Comparison of ENCODE assay signal across 10 cellular contexts in genomic region chrX:27619459-27619858, GRCh38. TPM values are rescaled to one million over a fixed set of nuclear protein-coding genes. Genes with fewer than 3 reads are reported as not detected.
A peak's percentile ranks its signal among the peaks of the same experiment; 100 is the strongest.
DNase-seq lines count a peak whose midpoint lies in the region; ATAC-seq and TF ChIP-seq lines count a peak whose summit lies in the region.
"Had no signal": no experiment of that assay in that cellular context is flagged by ENCODE, and none has a peak within 500 bp of the region (broad histone marks: within the 10 kb centered on the region; RNA-seq: fewer than 3 reads in every experiment).

No MANE protein-coding gene starts in this region.

- H3K27ac Mint-ChIP-seq in glutamatergic neuron (ENCODE audit: unreplicated experiment) (peak overlapping the region; percentile 53), mesothelial cell of epicardium (peak overlapping the region; percentile 1)
- H3K27ac Mint-ChIP-seq: CD8-positive, alpha-beta memory T cell had no signal

- ATAC-seq in HG02852 (IDR thresholded peaks at IDR 0.05; ENCODE audit: unreplicated experiment) = no peak

- intact Hi-C loops in cardiac septum (cut with DNase I) = no loop called here

- H3K27me3 Mint-ChIP-seq in glutamatergic neuron (ENCODE audit: unreplicated experiment) (no peaks in the 10 kb centered on the region), mesothelial cell of epicardium (ENCODE audit: low read depth) (no peaks in the 10 kb centered on the region)
- H3K27me3 Mint-ChIP-seq: CD8-positive, alpha-beta memory T cell had no signal

- H3K4me3 Mint-ChIP-seq in glutamatergic neuron (ENCODE audit: unreplicated experiment) = no peak overlapping the region
- no peak overlapping the region for H3K4me3 Mint-ChIP-seq in mesothelial cell of epicardium
- H3K4me3 Mint-ChIP-seq: CD8-positive, alpha-beta memory T cell had no signal

- H3K4me1 Mint-ChIP-seq in glutamatergic neuron (ENCODE audit: low read depth, unreplicated experiment) (peaks cover 3% of the 10 kb centered on the region), mesothelial cell of epicardium (no peaks in the 10 kb centered on the region)
- H3K4me1 Mint-ChIP-seq: CD8-positive, alpha-beta memory T cell had no signal

- H3K36me3 Mint-ChIP-seq in glutamatergic neuron (ENCODE audit: unreplicated experiment) (no peaks in the 10 kb centered on the region), mesothelial cell of epicardium (no peaks in the 10 kb centered on the region)
- H3K36me3 Mint-ChIP-seq: CD8-positive, alpha-beta memory T cell had no signal

- TF ChIP-seq CTCF in glutamatergic neuron (IDR thresholded peaks at IDR 0.05; ENCODE audit: partially characterized antibody, unreplicated experiment) (no peak), mesothelial cell of epicardium (IDR thresholded peaks at IDR 0.05; ENCODE audit: unreplicated experiment) (no peak)

- DNase-seq in A172 (ENCODE audit: low spot score) = peak; percentile 13
- peak; percentile 73 for DNase-seq in dermis blood vessel endothelial cell
- DNase-seq in glutamatergic neuron = no peak
- no peak for DNase-seq in mesothelial cell of epicardium (ENCODE audit: low spot score in 2 of 2, unreplicated experiment in 2 of 2)
- no peak for DNase-seq in DMS79 (lab: John Stamatoyannopoulos, UW)
- DNase-seq in OCI-M1 (lab: John Stamatoyannopoulos, UW) = no peak
- no peak for DNase-seq in cardiac septum (ENCODE audit: low spot score)
- DNase-seq: CD8-positive, alpha-beta memory T cell had no signal

- no peaks in the 10 kb centered on the region for H3K9me3 Mint-ChIP-seq in glutamatergic neuron (ENCODE audit: unreplicated experiment)
- H3K9me3 Mint-ChIP-seq in mesothelial cell of epicardium = peaks cover 30% of the 10 kb centered on the region

RNA-seq across cellular contexts. Expression of gene DCAF8L2, which starts 29.3 kb away (rescaled TPM):
- not detected in 2 replicates for total RNA-seq in A172 (2014; rRNA removed; shearing (Covaris generic))
- total RNA-seq in dermis blood vessel endothelial cell (not detected in 2 replicates), glutamatergic neuron (ENCODE audit: unreplicated experiment) (not detected), mesothelial cell of epicardium (0.11 TPM in 1 of 3 replicates, not detected in the others), cardiac septum (not detected)
- total RNA-seq: CD8-positive, alpha-beta memory T cell; H1 had no signal

Comparison
In these comparisons a context has a peak if more than half of its experiments do, and no peak if none do; other contexts are left out.
1. DNase-seq: peak in A172 (single experiment) and dermis blood vessel endothelial cell (single experiment); none in glutamatergic neuron (single experiment), mesothelial cell of epicardium (0 of 2), DMS79 (single experiment), OCI-M1 (single experiment) and cardiac septum (single experiment).